Comparison of ENCODE assay signal across 15 cellular contexts in genomic region chr9:120902824-120903608, GRCh38. TPM values are rescaled to one million over a fixed set of nuclear protein-coding genes. Genes with fewer than 3 reads are reported as not detected.
DNase-seq lines count a peak whose midpoint lies in the region; ATAC-seq lines count a peak whose summit lies in the region.
"Had no signal": no experiment of that assay in that cellular context is flagged by ENCODE, and none has a peak within 500 bp of the region (broad histone marks: within the 10 kb centered on the region; RNA-seq: fewer than 3 reads in every experiment).

No MANE protein-coding gene starts in this region.

- no peak overlapping the region for H3K4me3 Mint-ChIP-seq in activated CD4-positive, alpha-beta T cell treated with anti-CD3 and anti-CD28 coated beads, Interleukin-2, amount 10 ng/mL, durations not matched to agents 7 days and 5 days
- peak overlapping the region; percentile 19 for H3K4me3 Mint-ChIP-seq in activated T-helper 2 cell treated with anti-CD3 and anti-CD28 coated beads, Interferon-gamma antibody, Interleukin-2, Interleukin-4, amounts not matched to agents 10 μg/mL and 5 μg/mL and 100 μg/mL, durations not matched to agents 14 hours and 24 hours and 36 hours (ENCODE audit: low read depth)
- H3K4me3 Mint-ChIP-seq in stimulated activated naive B cell treated with anti-CD40 and anti-IgM and Interleukin-4, amounts not matched to agents 10 μg/mL and 1 μg/mL and 100 μg/mL, for 72 hours = peak overlapping the region in 1 of 2 donors; percentile 34

- ATAC-seq in stimulated activated naive B cell treated with anti-CD40 and anti-IgM and Interleukin-4, amounts not matched to agents 10 μg/mL and 1 μg/mL and 100 μg/mL, for 72 hours (replicated peaks) = peak in 1 of 2 donors; percentile 5
- ATAC-seq in GM21447 (IDR thresholded peaks at IDR 0.05; ENCODE audit: unreplicated experiment) (no peak), HG02870 (IDR thresholded peaks at IDR 0.05; ENCODE audit: unreplicated experiment) (no peak)
- ATAC-seq: heart left ventricle, Panc1 had no signal

- H3K4me1 Mint-ChIP-seq in activated CD4-positive, alpha-beta T cell treated with anti-CD3 and anti-CD28 coated beads, Interleukin-2, amount 10 ng/mL, durations not matched to agents 7 days and 5 days = peaks cover 92% of the 10 kb centered on the region
- peaks cover 83% of the 10 kb centered on the region for H3K4me1 Mint-ChIP-seq in activated T-helper 2 cell treated with anti-CD3 and anti-CD28 coated beads, Interferon-gamma antibody, Interleukin-2, Interleukin-4, amounts not matched to agents 10 μg/mL and 5 μg/mL and 100 μg/mL, durations not matched to agents 14 hours and 24 hours and 36 hours (ENCODE audit: low read depth)
- H3K4me1 Mint-ChIP-seq in stimulated activated naive B cell treated with anti-CD40 and anti-IgM and Interleukin-4, amounts not matched to agents 10 μg/mL and 1 μg/mL and 100 μg/mL, for 72 hours = peaks cover 63 to 96% of the 10 kb centered on the region in 2 donors

- H3K27ac Mint-ChIP-seq in activated CD4-positive, alpha-beta T cell treated with anti-CD3 and anti-CD28 coated beads, Interleukin-2, amount 10 ng/mL, durations not matched to agents 7 days and 5 days = peak overlapping the region; percentile 87
- H3K27ac Mint-ChIP-seq in activated T-helper 2 cell treated with anti-CD3 and anti-CD28 coated beads, Interferon-gamma antibody, Interleukin-2, Interleukin-4, amounts not matched to agents 10 μg/mL and 5 μg/mL and 100 μg/mL, durations not matched to agents 14 hours and 24 hours and 36 hours = peak overlapping the region; percentile 70
- peak overlapping the region; percentile 91 for H3K27ac Mint-ChIP-seq in stimulated activated naive B cell treated with anti-CD40 and anti-IgM and Interleukin-4, amounts not matched to agents 10 μg/mL and 1 μg/mL and 100 μg/mL, for 72 hours

- no peaks in the 10 kb centered on the region for H3K36me3 ChIP-seq in KOPT-K1 (ENCODE audit: insufficient read depth, low read length)

- intact Hi-C loops in activated T-helper 2 cell treated with anti-CD3 and anti-CD28 coated beads, Interferon-gamma antibody, Interleukin-2, Interleukin-4, amounts not matched to agents 10 μg/mL and 5 μg/mL and 100 μg/mL, durations not matched to agents 14 hours and 24 hours and 36 hours (cut with micrococcal nuclease) = no loop called here

- POLR2A ChIA-PET in activated CD4-positive, alpha-beta T cell treated with anti-CD3 and anti-CD28 coated beads, Interleukin-2, amount 10 ng/mL, durations not matched to agents 7 days and 5 days (lab: Charles Lee) = no interaction called here

- H3K27ac ChIP-seq in KOPT-K1 (ENCODE audit: low read depth, low read length, poor library complexity, severe bottlenecking) = peak overlapping the region; percentile 74
- H3K27ac ChIP-seq: thoracic aorta had no signal

- peaks cover 84% of the 10 kb centered on the region for H3K36me3 Mint-ChIP-seq in activated CD4-positive, alpha-beta T cell treated with anti-CD3 and anti-CD28 coated beads, Interleukin-2, amount 10 ng/mL, durations not matched to agents 7 days and 5 days (ENCODE audit: low read depth)
- peaks cover 94% of the 10 kb centered on the region for H3K36me3 Mint-ChIP-seq in activated T-helper 2 cell treated with anti-CD3 and anti-CD28 coated beads, Interferon-gamma antibody, Interleukin-2, Interleukin-4, amounts not matched to agents 10 μg/mL and 5 μg/mL and 100 μg/mL, durations not matched to agents 14 hours and 24 hours and 36 hours (ENCODE audit: low read depth)
- H3K36me3 Mint-ChIP-seq in stimulated activated naive B cell treated with anti-CD40 and anti-IgM and Interleukin-4, amounts not matched to agents 10 μg/mL and 1 μg/mL and 100 μg/mL, for 72 hours = peaks cover 55 to 76% of the 10 kb centered on the region in 2 donors

- H3K9me3 Mint-ChIP-seq in activated CD4-positive, alpha-beta T cell treated with anti-CD3 and anti-CD28 coated beads, Interleukin-2, amount 10 ng/mL, durations not matched to agents 7 days and 5 days = no peaks in the 10 kb centered on the region
- H3K9me3 Mint-ChIP-seq in activated T-helper 2 cell treated with anti-CD3 and anti-CD28 coated beads, Interferon-gamma antibody, Interleukin-2, Interleukin-4, amounts not matched to agents 10 μg/mL and 5 μg/mL and 100 μg/mL, durations not matched to agents 14 hours and 24 hours and 36 hours = no peaks in the 10 kb centered on the region
- no peaks in the 10 kb centered on the region for H3K9me3 Mint-ChIP-seq in stimulated activated naive B cell treated with anti-CD40 and anti-IgM and Interleukin-4, amounts not matched to agents 10 μg/mL and 1 μg/mL and 100 μg/mL, for 72 hours

- CTCF ChIA-PET in activated CD4-positive, alpha-beta T cell treated with anti-CD3 and anti-CD28 coated beads, Interleukin-2, amount 10 ng/mL, durations not matched to agents 7 days and 5 days (lab: Charles Lee) = interaction anchor here (1.0 to 2.1 kb wide), 4 partner anchors 14 to 28 kb away, joined by 3 to 8 read pairs (median 7); no protein-coding TSS in a partner anchor

- DNase-seq in activated CD4-positive, alpha-beta T cell treated with anti-CD3 and anti-CD28 coated beads, Interleukin-2, amount 10 ng/mL, durations not matched to agents 7 days and 5 days = no peak
- no peak for DNase-seq in activated CD4-positive, alpha-beta T cell treated with anti-CD3 and anti-CD28 coated beads, Interleukin-2, amount 50 U/mL, for 4 hours
- DNase-seq in activated T-helper 2 cell treated with anti-CD3 and anti-CD28 coated beads, Interferon-gamma antibody, Interleukin-2, Interleukin-4, amounts not matched to agents 10 μg/mL and 5 μg/mL and 100 μg/mL, durations not matched to agents 14 hours and 24 hours and 36 hours (ENCODE audit: low spot score) = no peak
- DNase-seq in stimulated activated naive B cell treated with anti-CD40 and anti-IgM and Interleukin-4, amounts not matched to agents 10 μg/mL and 1 μg/mL and 100 μg/mL, for 72 hours = no peak
- DNase-seq in RPMI8226 = no peak
- DNase-seq: cortex of kidney, heart left ventricle, kidney glomerular epithelial cell, NCI-H2227 treated with DMSO at 0.1 percent for 48 hours, posterior cingulate gyrus had no signal

- no peaks in the 10 kb centered on the region for H3K9me3 ChIP-seq in KOPT-K1 (ENCODE audit: insufficient read depth, low read length, poor library complexity, severe bottlenecking)
- H3K9me3 ChIP-seq: heart left ventricle, thoracic aorta had no signal

- H3K27me3 Mint-ChIP-seq in activated CD4-positive, alpha-beta T cell treated with anti-CD3 and anti-CD28 coated beads, Interleukin-2, amount 10 ng/mL, durations not matched to agents 7 days and 5 days = no peaks in the 10 kb centered on the region
- no peaks in the 10 kb centered on the region for H3K27me3 Mint-ChIP-seq in activated T-helper 2 cell treated with anti-CD3 and anti-CD28 coated beads, Interferon-gamma antibody, Interleukin-2, Interleukin-4, amounts not matched to agents 10 μg/mL and 5 μg/mL and 100 μg/mL, durations not matched to agents 14 hours and 24 hours and 36 hours (ENCODE audit: low read depth)
- H3K27me3 Mint-ChIP-seq in stimulated activated naive B cell treated with anti-CD40 and anti-IgM and Interleukin-4, amounts not matched to agents 10 μg/mL and 1 μg/mL and 100 μg/mL, for 72 hours = no peaks in the 10 kb centered on the region

RNA-seq across cellular contexts. Expression of gene TRAF1, which starts 23.6 kb away (rescaled TPM):
- total RNA-seq in activated CD4-positive, alpha-beta T cell treated with anti-CD3 and anti-CD28 coated beads, Interleukin-2, amount 10 ng/mL, durations not matched to agents 7 days and 5 days = 10 to 100 TPM; 61.9 to 64.3 TPM
- 164 TPM in 2 replicates for total RNA-seq in activated T-helper 2 cell treated with anti-CD3 and anti-CD28 coated beads, Interferon-gamma antibody, Interleukin-2, Interleukin-4, amounts not matched to agents 10 μg/mL and 5 μg/mL and 100 μg/mL, durations not matched to agents 14 hours and 24 hours and 36 hours

RNA-seq across cellular contexts. Expression of gene PHF19, which starts 26.0 kb away (rescaled TPM):
- total RNA-seq in activated CD4-positive, alpha-beta T cell treated with anti-CD3 and anti-CD28 coated beads, Interleukin-2, amount 10 ng/mL, durations not matched to agents 7 days and 5 days = 100 to 1,000 TPM; 331 to 351 TPM
- 167 and 170 TPM in 2 replicates for total RNA-seq in activated T-helper 2 cell treated with anti-CD3 and anti-CD28 coated beads, Interferon-gamma antibody, Interleukin-2, Interleukin-4, amounts not matched to agents 10 μg/mL and 5 μg/mL and 100 μg/mL, durations not matched to agents 14 hours and 24 hours and 36 hours
